ENCODE assay signal across 1 cellular context in the genomic region with DNA sequence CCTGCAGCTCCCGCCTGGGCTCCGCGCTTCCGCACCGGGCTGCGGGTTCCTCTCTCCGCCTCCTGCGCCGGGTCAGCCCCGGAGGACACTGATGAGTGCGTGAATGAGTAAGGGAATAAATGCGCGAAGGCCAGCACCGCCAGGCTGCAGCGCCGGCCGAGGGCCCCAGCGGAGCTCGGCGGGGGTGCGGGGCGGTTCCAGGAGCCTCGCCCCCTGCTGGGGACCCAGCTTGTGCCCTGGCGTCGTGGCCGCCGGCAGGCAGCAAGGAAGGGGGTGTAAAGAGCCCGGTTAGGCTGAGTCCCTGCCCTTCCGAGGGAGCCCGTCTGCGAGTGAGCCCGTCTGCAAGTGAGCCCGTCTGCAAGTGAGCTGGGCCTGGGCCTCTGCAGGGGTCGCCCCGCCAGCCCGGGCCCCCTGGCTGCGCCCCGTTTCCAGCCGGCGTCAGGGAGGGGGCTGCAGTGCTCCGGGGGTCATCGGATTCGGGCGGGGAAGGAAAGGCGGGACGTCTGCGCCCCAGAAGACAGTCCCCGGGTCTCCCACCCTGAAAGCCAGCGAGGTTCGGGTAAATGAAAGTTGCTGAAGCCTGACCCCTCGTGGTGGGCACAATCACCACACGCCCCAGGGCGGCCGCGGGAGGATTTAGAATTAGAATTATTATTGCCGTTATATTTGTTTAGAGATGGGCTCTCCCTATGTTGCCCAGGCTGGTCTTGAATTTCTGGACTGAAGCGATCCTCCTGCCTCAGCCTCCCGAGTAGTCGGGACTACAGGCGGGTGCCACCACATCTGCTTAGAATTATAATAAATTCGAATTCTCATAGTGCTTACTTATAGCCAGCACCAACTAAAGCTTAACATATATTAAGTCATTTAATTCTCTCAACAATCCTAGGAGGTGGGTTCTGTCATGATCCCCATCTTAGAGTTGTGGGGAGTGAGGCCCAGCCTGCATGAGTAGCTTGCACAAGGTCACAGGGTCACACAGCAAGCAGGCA.
TF ChIP-seq lines count a peak whose summit lies in the region.

No MANE protein-coding gene starts in this region.

TF ChIP-seq in HepG2, 621 proteins besides CTCF, POLR2A, EP300 and RAD21 (continued from another document):
- TF ChIP-seq, protein P1, sequence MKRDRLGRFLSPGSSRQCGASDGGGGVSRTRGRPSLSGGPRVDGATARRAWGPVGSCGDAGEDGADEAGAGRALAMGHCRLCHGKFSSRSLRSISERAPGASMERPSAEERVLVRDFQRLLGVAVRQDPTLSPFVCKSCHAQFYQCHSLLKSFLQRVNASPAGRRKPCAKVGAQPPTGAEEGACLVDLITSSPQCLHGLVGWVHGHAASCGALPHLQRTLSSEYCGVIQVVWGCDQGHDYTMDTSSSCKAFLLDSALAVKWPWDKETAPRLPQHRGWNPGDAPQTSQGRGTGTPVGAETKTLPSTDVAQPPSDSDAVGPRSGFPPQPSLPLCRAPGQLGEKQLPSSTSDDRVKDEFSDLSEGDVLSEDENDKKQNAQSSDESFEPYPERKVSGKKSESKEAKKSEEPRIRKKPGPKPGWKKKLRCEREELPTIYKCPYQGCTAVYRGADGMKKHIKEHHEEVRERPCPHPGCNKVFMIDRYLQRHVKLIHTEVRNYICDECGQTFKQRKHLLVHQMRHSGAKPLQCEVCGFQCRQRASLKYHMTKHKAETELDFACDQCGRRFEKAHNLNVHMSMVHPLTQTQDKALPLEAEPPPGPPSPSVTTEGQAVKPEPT (CRISPR knock-in tag; IDR thresholded peaks at IDR 0.05; ENCODE audit: low read depth), result no peak
- 0 out of 2 replicates have a peak, but pooled peaks have one; percentile 46 for TF ChIP-seq KDM2A (CRISPR knock-in tag; IDR thresholded peaks at IDR 0.05; ENCODE audit: borderline replicate concordance, low read depth)
- TF ChIP-seq PHF8 (CRISPR knock-in tag; IDR thresholded peaks at IDR 0.05), result peak; percentile 32; the same call in 1 of the 2 replicates
- TF ChIP-seq ZNF232 (CRISPR knock-in tag; IDR thresholded peaks at IDR 0.05; ENCODE audit: borderline replicate concordance), result no peak
- no peak for TF ChIP-seq ZNF251 (CRISPR knock-in tag; IDR thresholded peaks at IDR 0.05)
- 0 out of 2 replicates have a peak, but pooled peaks have one; percentile 23 for TF ChIP-seq GATAD2A (CRISPR knock-in tag; IDR thresholded peaks at IDR 0.05)
- 0 out of 2 replicates have a peak, but pooled peaks have one; percentile 22 for TF ChIP-seq HMG20B (CRISPR knock-in tag; conservative IDR thresholded peaks at IDR 0.05)
- no peak for TF ChIP-seq KDM6A (CRISPR knock-in tag; IDR thresholded peaks at IDR 0.05; ENCODE audit: low read depth)
- TF ChIP-seq, protein P2, sequence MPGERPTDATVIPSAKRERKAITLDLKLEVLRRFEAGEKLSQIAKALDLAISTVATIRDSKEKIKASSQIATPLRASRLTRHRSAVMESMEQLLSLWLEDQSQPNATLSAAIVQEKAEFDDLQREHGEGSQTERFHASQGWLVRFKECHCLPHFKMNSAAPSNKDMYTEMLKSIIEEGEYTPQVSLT (CRISPR knock-in tag; IDR thresholded peaks at IDR 0.05; ENCODE audit: borderline replicate concordance, low read depth), result no peak
- no peak for TF ChIP-seq ZSCAN9 (CRISPR knock-in tag; IDR thresholded peaks at IDR 0.05; ENCODE audit: borderline replicate concordance)
- TF ChIP-seq POGZ (CRISPR knock-in tag; IDR thresholded peaks at IDR 0.05), result no peak
- TF ChIP-seq, protein P3, sequence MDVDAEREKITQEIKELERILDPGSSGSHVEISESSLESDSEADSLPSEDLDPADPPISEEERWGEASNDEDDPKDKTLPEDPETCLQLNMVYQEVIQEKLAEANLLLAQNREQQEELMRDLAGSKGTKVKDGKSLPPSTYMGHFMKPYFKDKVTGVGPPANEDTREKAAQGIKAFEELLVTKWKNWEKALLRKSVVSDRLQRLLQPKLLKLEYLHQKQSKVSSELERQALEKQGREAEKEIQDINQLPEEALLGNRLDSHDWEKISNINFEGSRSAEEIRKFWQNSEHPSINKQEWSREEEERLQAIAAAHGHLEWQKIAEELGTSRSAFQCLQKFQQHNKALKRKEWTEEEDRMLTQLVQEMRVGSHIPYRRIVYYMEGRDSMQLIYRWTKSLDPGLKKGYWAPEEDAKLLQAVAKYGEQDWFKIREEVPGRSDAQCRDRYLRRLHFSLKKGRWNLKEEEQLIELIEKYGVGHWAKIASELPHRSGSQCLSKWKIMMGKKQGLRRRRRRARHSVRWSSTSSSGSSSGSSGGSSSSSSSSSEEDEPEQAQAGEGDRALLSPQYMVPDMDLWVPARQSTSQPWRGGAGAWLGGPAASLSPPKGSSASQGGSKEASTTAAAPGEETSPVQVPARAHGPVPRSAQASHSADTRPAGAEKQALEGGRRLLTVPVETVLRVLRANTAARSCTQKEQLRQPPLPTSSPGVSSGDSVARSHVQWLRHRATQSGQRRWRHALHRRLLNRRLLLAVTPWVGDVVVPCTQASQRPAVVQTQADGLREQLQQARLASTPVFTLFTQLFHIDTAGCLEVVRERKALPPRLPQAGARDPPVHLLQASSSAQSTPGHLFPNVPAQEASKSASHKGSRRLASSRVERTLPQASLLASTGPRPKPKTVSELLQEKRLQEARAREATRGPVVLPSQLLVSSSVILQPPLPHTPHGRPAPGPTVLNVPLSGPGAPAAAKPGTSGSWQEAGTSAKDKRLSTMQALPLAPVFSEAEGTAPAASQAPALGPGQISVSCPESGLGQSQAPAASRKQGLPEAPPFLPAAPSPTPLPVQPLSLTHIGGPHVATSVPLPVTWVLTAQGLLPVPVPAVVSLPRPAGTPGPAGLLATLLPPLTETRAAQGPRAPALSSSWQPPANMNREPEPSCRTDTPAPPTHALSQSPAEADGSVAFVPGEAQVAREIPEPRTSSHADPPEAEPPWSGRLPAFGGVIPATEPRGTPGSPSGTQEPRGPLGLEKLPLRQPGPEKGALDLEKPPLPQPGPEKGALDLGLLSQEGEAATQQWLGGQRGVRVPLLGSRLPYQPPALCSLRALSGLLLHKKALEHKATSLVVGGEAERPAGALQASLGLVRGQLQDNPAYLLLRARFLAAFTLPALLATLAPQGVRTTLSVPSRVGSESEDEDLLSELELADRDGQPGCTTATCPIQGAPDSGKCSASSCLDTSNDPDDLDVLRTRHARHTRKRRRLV (CRISPR knock-in tag; IDR thresholded peaks at IDR 0.05), result no peak
- TF ChIP-seq IRX3 (CRISPR knock-in tag; IDR thresholded peaks at IDR 0.05; ENCODE audit: borderline replicate concordance, low read depth), result no peak
- TF ChIP-seq, protein P4, sequence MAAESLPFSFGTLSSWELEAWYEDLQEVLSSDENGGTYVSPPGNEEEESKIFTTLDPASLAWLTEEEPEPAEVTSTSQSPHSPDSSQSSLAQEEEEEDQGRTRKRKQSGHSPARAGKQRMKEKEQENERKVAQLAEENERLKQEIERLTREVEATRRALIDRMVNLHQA (CRISPR knock-in tag; IDR thresholded peaks at IDR 0.05), result no peak
